12 cellular contexts compared by ENCODE assay signal in genomic region chr3:125042725-125043406, GRCh38. TPM values are rescaled to one million over a fixed set of nuclear protein-coding genes. Genes with fewer than 3 reads are reported as not detected.
DNase-seq lines count a peak whose midpoint lies in the region; ATAC-seq and TF ChIP-seq lines count a peak whose summit lies in the region.
"Had no signal": no experiment of that assay in that cellular context is flagged by ENCODE, and none has a peak within 500 bp of the region (broad histone marks: within the 10 kb centered on the region; RNA-seq: fewer than 3 reads in every experiment).

No MANE protein-coding gene starts in this region.

- H3K27me3 ChIP-seq in Panc1 (ENCODE audit: control insufficient read depth, insufficient read depth, low read length) (no peaks in the 10 kb centered on the region), mucosa of rectum (ENCODE audit: control insufficient read depth in 2 of 2, insufficient read depth in 2 of 2, low read length in 2 of 2) (no peaks in the 10 kb centered on the region)

- H3K9me3 ChIP-seq in Panc1 (ENCODE audit: control insufficient read depth, insufficient read depth, low read depth, low read length) = no peaks in the 10 kb centered on the region
- H3K9me3 ChIP-seq in mucosa of rectum (ENCODE audit: control insufficient read depth in 2 of 2, low read length in 2 of 2) = no peaks in the 10 kb centered on the region

- no TSS peak for BruUV-seq in Panc1 (replicated peaks; lab: Mats Ljungman, UMichigan)

- H3K27ac ChIP-seq in Panc1 (ENCODE audit: low read length) (peak overlapping the region; percentile 66), mucosa of rectum (ENCODE audit: low read depth in 2 of 2, low read length in 2 of 2) (peak overlapping the region; percentile 72 to 73), substantia nigra (ENCODE audit: low read depth, low read length, poor library complexity, severe bottlenecking) (peak overlapping the region; percentile 51)

- DNase-seq in Panc1 (ENCODE audit: low read depth, low spot score) (no peak), fibroblast of gingiva (ENCODE audit: low read depth) (peak; percentile 42), substantia nigra (lab: John Stamatoyannopoulos, UW) (peak in 8 of 49 donors; percentile 20 to 42 (median 25)), NCI-H510A (lab: John Stamatoyannopoulos, UW) (no peak)
- DNase-seq: activated CD8-positive, alpha-beta memory T cell treated with anti-CD3 and anti-CD28 coated beads, Interleukin-2, amount 50 U/mL, for 48 hours; DMS 273 treated with DMSO at 0.1 percent for 48 hours; NCI-H2171; stimulated activated CD4-positive, alpha-beta T cell treated with anti-CD3 and anti-CD28 coated beads, Interleukin-2, amount 100 ng/mL, for 24 hours had no signal

- no peak overlapping the region for H3K4me3 ChIP-seq in Panc1 (ENCODE audit: low read depth in 2 of 2, low read length in 2 of 2)
- H3K4me3 ChIP-seq in mucosa of rectum (ENCODE audit: low read length in 2 of 2) = peak overlapping the region in 1 of 2 donors; percentile 56

- peak overlapping the region in 1 of 2 donors; percentile 13 for H3K9ac ChIP-seq in mucosa of rectum (ENCODE audit: low read depth in 1 of 2, low read length in 2 of 2)

- POLR2A ChIA-PET in Panc1 (lab: Charles Lee) = no interaction called here

- ATAC-seq in Panc1 (no peak), GM19328 (IDR thresholded peaks at IDR 0.05; ENCODE audit: unreplicated experiment) (no peak), HG03565 (IDR thresholded peaks at IDR 0.05; ENCODE audit: unreplicated experiment) (no peak), GM19397 (IDR thresholded peaks at IDR 0.05; ENCODE audit: unreplicated experiment) (no peak)

- H3K36me3 ChIP-seq in Panc1 (ENCODE audit: control insufficient read depth, insufficient read depth, low read length) (no peaks in the 10 kb centered on the region), mucosa of rectum (ENCODE audit: control insufficient read depth in 2 of 2, insufficient read depth in 2 of 2, low read length in 2 of 2) (no peaks in the 10 kb centered on the region)

- CTCF ChIA-PET in Panc1 (lab: Charles Lee) = no interaction called here

- intact Hi-C loops in Panc1 (cut with micrococcal nuclease; ENCODE audit: unreplicated experiment) = no loop called here

- no peak for TF ChIP-seq CTCF in Panc1 (IDR thresholded peaks at IDR 0.05)

- in situ Hi-C loops in Panc1 (cut with HindIII; ENCODE audit: low pct_unique_long_range_greater_than_20kb, low sequenced_read_pairs) = no loop called here

- peaks cover 69% of the 10 kb centered on the region for H3K4me1 ChIP-seq in Panc1 (ENCODE audit: control insufficient read depth, insufficient read depth, low read length)
- H3K4me1 ChIP-seq in mucosa of rectum (ENCODE audit: control insufficient read depth in 2 of 2, insufficient read depth in 2 of 2, low read length in 2 of 2) = peaks cover 23 to 28% of the 10 kb centered on the region in 2 donors

RNA-seq across cellular contexts. Expression of gene HEG1, which starts 12.9 kb away (rescaled TPM):
- 141 TPM for total RNA-seq in Panc1 (2021; ENCODE audit: unreplicated experiment)
- polyA plus RNA-seq in Panc1 (2012; ENCODE audit: insufficient read length) = 63.2 TPM
